8 cellular contexts compared by ENCODE assay signal in genomic region chr2:10141736-10142639, GRCh38. TPM values are rescaled to one million over a fixed set of nuclear protein-coding genes. Genes with fewer than 3 reads are reported as not detected.
DNase-seq lines count a peak whose midpoint lies in the region; ATAC-seq and TF ChIP-seq lines count a peak whose summit lies in the region.

No MANE protein-coding gene starts in this region.

- H3K27me3 Mint-ChIP-seq in progenitor cell of endocrine pancreas, result no peaks in the 10 kb centered on the region

- ATAC-seq in Right ventricle myocardium inferior (peak; percentile 53), HG02970 (IDR thresholded peaks at IDR 0.05; ENCODE audit: low FRiP score, unreplicated experiment) (no peak)

- TF ChIP-seq CTCF in VCaP (conservative IDR thresholded peaks at IDR 0.05) (peak; percentile 79), progenitor cell of endocrine pancreas (IDR thresholded peaks at IDR 0.05; ENCODE audit: unreplicated experiment) (peak; percentile 64)

- TF ChIP-seq POLR2A in erythroblast (IDR thresholded peaks at IDR 0.05; ENCODE audit: low read length), result no peak

- H3K4me1 Mint-ChIP-seq in progenitor cell of endocrine pancreas (ENCODE audit: low read depth), result peaks cover 2% of the 10 kb centered on the region

- H3K27ac Mint-ChIP-seq in progenitor cell of endocrine pancreas, result peak overlapping the region; percentile 73

- no peaks in the 10 kb centered on the region for H3K9me3 Mint-ChIP-seq in progenitor cell of endocrine pancreas (ENCODE audit: low read depth)

- intact Hi-C loops in Right ventricle myocardium inferior (cut with DNase I), result loop anchor here (5.0 kb wide), 1 partner anchor 265 kb away; no protein-coding TSS in a partner anchor
- intact Hi-C loops in cardiac septum (cut with DNase I), result loop anchor here (1.0 to 5.0 kb wide), 2 partner anchors 265 to 293 kb away; no protein-coding TSS in a partner anchor

- DNase-seq in Right ventricle myocardium inferior (ENCODE audit: missing footprints) (peak; percentile 73), cardiac septum (ENCODE audit: low spot score) (no peak), erythroblast (lab: John Stamatoyannopoulos, UW) (peak; percentile 23 to 28), progenitor cell of endocrine pancreas (ENCODE audit: low spot score, unreplicated experiment) (no peak), foreskin melanocyte (no peak), SKM-1 (lab: John Stamatoyannopoulos, UW; ENCODE audit: unreplicated experiment) (no peak)

- H3K4me3 Mint-ChIP-seq in progenitor cell of endocrine pancreas (ENCODE audit: low read depth), result no peak overlapping the region

- H3K36me3 Mint-ChIP-seq in progenitor cell of endocrine pancreas (ENCODE audit: insufficient read depth), result peaks cover 2% of the 10 kb centered on the region

- no peak overlapping the region for H3K27ac ChIP-seq in VCaP

RNA-seq across cellular contexts. Expression of gene RRM2, which starts 19.4 kb away (rescaled TPM):
- total RNA-seq in Right ventricle myocardium inferior, result 4.2 TPM
- total RNA-seq in cardiac septum, result 0.35 TPM
- 70.3 and 79.8 TPM in 2 replicates for total RNA-seq in progenitor cell of endocrine pancreas

Comparison
In these comparisons a context has a peak if more than half of its experiments do, and no peak if none do; other contexts are left out.
1. DNase-seq: peak in Right ventricle myocardium inferior (single experiment) and erythroblast (2 of 2); none in cardiac septum (single experiment), progenitor cell of endocrine pancreas (single experiment), foreskin melanocyte (single experiment) and SKM-1 (single experiment).
2. RNA of gene RRM2, which starts 19.4 kb away (total RNA-seq): 70.3 to 79.8 TPM in progenitor cell of endocrine pancreas; 4.2 TPM in Right ventricle myocardium inferior (single experiment) and 0.35 TPM in cardiac septum (single experiment); every median in the first group is over 10 times any median in the second.